25 cellular contexts compared by ENCODE assay signal in the genomic region with DNA sequence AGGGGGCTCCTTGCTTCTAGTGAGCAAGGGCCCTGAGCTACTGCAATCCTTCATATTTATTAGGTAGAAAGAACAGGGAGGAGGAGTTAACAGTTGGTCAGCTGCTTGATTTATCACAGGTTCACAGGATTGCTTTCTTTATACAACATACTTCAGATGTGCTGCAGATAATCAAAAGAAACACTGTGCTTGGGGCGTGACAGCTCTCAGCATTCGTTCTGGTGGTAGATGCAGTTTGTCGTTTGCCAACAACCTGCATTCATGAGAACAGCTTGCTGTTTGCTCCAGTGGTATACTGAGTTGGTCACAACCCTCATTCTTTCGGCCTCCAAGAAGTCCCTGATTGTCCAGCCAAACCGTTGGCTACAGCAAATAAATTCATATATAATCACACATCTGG.
"Had no signal": no experiment of that assay in that cellular context is flagged by ENCODE, and none has a peak within 500 bp of the region (broad histone marks: within the 10 kb centered on the region; RNA-seq: fewer than 3 reads in every experiment).

No MANE protein-coding gene starts in this region.

- H3K4me3 ChIP-seq: heart right ventricle, lower lobe of right lung, pancreas, smooth muscle cell, stomach, tibial artery had no signal

- ATAC-seq: esophagus mucosa, heart right ventricle, left cardiac atrium, left ventricle myocardium superior, lower lobe of right lung, natural killer cell, pancreas, sciatic nerve had no signal

- H3K27ac Mint-ChIP-seq: dendritic cell treated with granulocyte-macrophage colony-stimulating factor and Interleukin-4, amounts not matched to agents 40 ng/mL and 50 ng/mL, for 4 days; endodermal cell; natural killer cell had no signal

- H3K9me3 Mint-ChIP-seq: natural killer cell, type B pancreatic cell had no signal

- H3K4me3 Mint-ChIP-seq: dendritic cell treated with granulocyte-macrophage colony-stimulating factor and Interleukin-4, amounts not matched to agents 40 ng/mL and 50 ng/mL, for 4 days; natural killer cell; type B pancreatic cell had no signal

- H3K36me3 Mint-ChIP-seq: natural killer cell, type B pancreatic cell had no signal

- H3K4me1 Mint-ChIP-seq: natural killer cell had no signal

- DNase-seq: effector CD8-positive, alpha-beta T cell; endodermal cell; foreskin melanocyte; glutamatergic neuron; heart right ventricle; hippocampal formation; left cardiac atrium; left ventricle myocardium superior; lower lobe of right lung; natural killer cell; occipital lobe; pancreas; stimulated activated CD4-positive, alpha-beta T cell treated with anti-CD3 and anti-CD28 coated beads, Interleukin-12 subunit alpha, Interleukin-12 subunit beta, amount 100 ng/mL, for 4 hours; stimulated activated CD4-positive, alpha-beta T cell treated with anti-CD3 and anti-CD28 coated beads, Interleukin-1b, Interleukin-23, amount 100 ng/mL, for 48 hours; stimulated activated CD4-positive, alpha-beta T cell treated with anti-CD3 and anti-CD28 coated beads, Interleukin-4, amount 100 ng/mL, for 1 hour; stimulated activated CD8-positive, alpha-beta memory T cell treated with anti-CD3 and anti-CD28 coated beads, Interleukin-4, amount 100 ng/mL, for 48 hours; stimulated activated naive CD4-positive, alpha-beta T cell treated with Interleukin-2 at 50 U/mL for 16 hours; stomach; tibial artery had no signal

- H3K27ac ChIP-seq: epithelial cell of prostate, heart right ventricle, lower lobe of right lung, pancreas, stomach, tibial artery had no signal

- H3K36me3 ChIP-seq: heart right ventricle, lower lobe of right lung, pancreas, stomach, tibial artery had no signal

- H3K9me3 ChIP-seq: lower lobe of right lung, pancreas, tibial artery had no signal

- H3K4me1 ChIP-seq: heart right ventricle, lower lobe of right lung, pancreas, stomach, tibial artery had no signal
